8 cellular contexts compared by ENCODE assay signal in the genomic region with DNA sequence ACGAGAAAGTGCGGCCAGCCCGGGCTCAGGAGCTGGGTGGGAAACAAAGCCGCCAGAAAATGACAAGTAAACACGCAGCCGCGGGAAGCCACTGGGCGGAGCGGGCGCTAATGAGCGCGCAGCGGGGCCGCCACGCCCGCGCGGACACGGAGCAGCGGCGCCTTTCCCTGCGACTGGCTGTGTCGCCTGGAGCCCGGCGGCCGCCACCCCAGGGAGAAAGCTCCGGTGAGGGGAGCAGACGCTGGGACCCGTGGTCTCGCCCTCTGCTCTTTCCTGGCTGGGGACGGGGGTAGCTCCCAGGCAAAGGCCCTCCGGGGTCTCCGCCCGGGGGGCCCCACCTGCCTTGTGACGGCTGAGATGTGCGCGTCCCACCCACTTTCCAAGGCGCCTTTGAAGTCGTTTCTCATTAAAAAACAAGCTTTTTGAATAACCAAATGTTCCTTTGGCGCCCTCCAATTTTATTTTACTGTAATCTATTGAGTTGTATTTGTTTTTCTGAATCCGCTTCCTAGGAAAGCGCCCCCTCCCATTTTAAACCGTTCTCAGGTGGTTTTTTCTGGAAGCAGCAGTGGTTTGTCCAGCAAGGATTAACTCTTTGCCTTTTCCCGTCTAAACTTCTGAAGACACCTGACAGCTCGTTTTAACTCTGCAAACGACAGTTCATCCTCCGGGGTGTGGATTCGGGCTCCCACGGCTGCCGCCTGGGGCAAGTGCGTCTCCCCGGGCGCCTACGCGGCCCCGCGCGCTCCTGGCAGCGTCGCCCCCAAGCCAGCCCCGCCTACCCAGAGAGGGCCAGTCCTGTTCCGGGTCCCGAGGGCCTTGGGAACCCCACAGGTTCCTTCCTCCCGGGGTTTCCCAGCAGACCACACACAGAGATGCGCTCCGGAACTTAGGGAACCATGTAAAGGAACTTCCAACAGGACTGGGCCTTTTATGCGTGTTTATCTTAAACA. TPM values are rescaled to one million over a fixed set of nuclear protein-coding genes. Genes with fewer than 3 reads are reported as not detected.
A peak's percentile ranks its signal among the peaks of the same experiment; 100 is the strongest.
DNase-seq lines count a peak whose midpoint lies in the region; ATAC-seq and TF ChIP-seq lines count a peak whose summit lies in the region.

No MANE protein-coding gene starts in this region.

- no peaks in the 10 kb centered on the region for H4K20me1 ChIP-seq in mammary epithelial cell (ENCODE audit: insufficient read depth, low read length)

- TF ChIP-seq EP300 in tibial nerve (IDR thresholded peaks at IDR 0.05) = no peak

- no peak for TF ChIP-seq POLR2A in tibial nerve (IDR thresholded peaks at IDR 0.05)

- no peaks in the 10 kb centered on the region for H3K36me3 ChIP-seq in mammary epithelial cell (ENCODE audit: insufficient read depth, low read length)
- H3K36me3 ChIP-seq in tibial nerve = no peaks in the 10 kb centered on the region

- no peak overlapping the region for H3K9ac ChIP-seq in mammary epithelial cell (ENCODE audit: insufficient read depth, low read length)

- WGBS in mammary epithelial cell (ENCODE audit: low coverage, missing lambda C conversion rate) = 8% methylated on average over 34 of the region's 67 CpGs
- 2 to 3% methylated on average over 59 to 63 of the region's 67 CpGs for WGBS in tibial nerve, 2 donors

- dilution Hi-C loops in mammary epithelial cell (cut with HindIII; ENCODE audit: low sequenced_read_pairs) = no loop called here

- H3K4me1 ChIP-seq in mammary epithelial cell (ENCODE audit: insufficient read depth, low read length) (no peaks in the 10 kb centered on the region), mononuclear cell (ENCODE audit: insufficient read depth, low read length) (peaks cover 31% of the 10 kb centered on the region), tibial nerve (peaks cover 0 to 13% (median 10%) of the 10 kb centered on the region in 4 donors)

- peak; percentile 60 for ATAC-seq in GM18868 (IDR thresholded peaks at IDR 0.05; ENCODE audit: unreplicated experiment)
- no peak for ATAC-seq in GM21529 (IDR thresholded peaks at IDR 0.05; ENCODE audit: unreplicated experiment)
- no peak for ATAC-seq in HG03097 (IDR thresholded peaks at IDR 0.05; ENCODE audit: low FRiP score, unreplicated experiment)

- CTCF ChIA-PET in mammary epithelial cell (lab: Charles Lee; ENCODE audit: low non-redundant PET) = no interaction called here

- peak; percentile 18 for DNase-seq in NCI-H146 treated with DMSO at 0.1 percent for 48 hours (lab: John Stamatoyannopoulos, UW; ENCODE audit: unreplicated experiment)
- DNase-seq in mammary epithelial cell = no peak
- no peak for DNase-seq in tibial nerve (ENCODE audit: low spot score in 2 of 2)
- no peak for DNase-seq in NCI-H2171 treated with DMSO at 0.1 percent for 48 hours (lab: John Stamatoyannopoulos, UW)

- intact Hi-C loops in mammary epithelial cell (cut with micrococcal nuclease) = no loop called here

- no TSS peak for BruUV-seq in mammary epithelial cell (replicated peaks; lab: Mats Ljungman, UMichigan)

- no peak overlapping the region for H2AFZ ChIP-seq in mammary epithelial cell (ENCODE audit: low read depth, low read length)

- H3K27ac ChIP-seq in mammary epithelial cell (ENCODE audit: insufficient read depth, low read depth, low read length) = no peak overlapping the region
- H3K27ac ChIP-seq in tibial nerve = peak overlapping the region in 1 of 4 donors; percentile 72

- H3K4me3 ChIP-seq in mammary epithelial cell (replicated peaks in 1 of 3; ENCODE audit: insufficient read depth in 1 of 3, low read depth in 2 of 3, low read length in 3 of 3) (no peak overlapping the region), mononuclear cell (ENCODE audit: low read length) (peak overlapping the region; percentile 45), tibial nerve (peak overlapping the region in 3 of 4 donors; percentile 15 to 51 (median 46))

- peak overlapping the region; percentile 36 for H3K4me2 ChIP-seq in mammary epithelial cell (ENCODE audit: insufficient read depth, low read depth, low read length)

- in situ Hi-C loops in mammary epithelial cell (cut with MboI; ENCODE audit: low sequenced_read_pairs in 2 of 2) = no loop called here

- no peak for TF ChIP-seq CTCF in mammary epithelial cell (conservative IDR thresholded peaks at IDR 0.05 in 1 of 2, IDR thresholded peaks at IDR 0.05 in 1 of 2; ENCODE audit: extremely low read depth in 1 of 2, insufficient read depth in 1 of 2, low read depth in 1 of 2, low read length in 2 of 2)
- TF ChIP-seq CTCF in tibial nerve (IDR thresholded peaks at IDR 0.05) = no peak

- no peaks in the 10 kb centered on the region for H3K79me2 ChIP-seq in mammary epithelial cell (ENCODE audit: insufficient read depth, low read length)

- H3K9me3 ChIP-seq in mammary epithelial cell (replicated peaks; ENCODE audit: insufficient read depth, low read length) (no peaks in the 10 kb centered on the region), mononuclear cell (ENCODE audit: low read depth, low read length) (no peaks in the 10 kb centered on the region), tibial nerve (no peaks in the 10 kb centered on the region)

- H3K27me3 ChIP-seq in mammary epithelial cell (ENCODE audit: insufficient read depth, low read length) (peaks cover 11% of the 10 kb centered on the region), mononuclear cell (ENCODE audit: insufficient read depth, low read length) (peaks cover 29% of the 10 kb centered on the region), tibial nerve (peaks cover 0 to 53% of the 10 kb centered on the region in 2 donors)

RNA-seq across cellular contexts. Expression of gene PRR18, which starts 54.6 kb away (rescaled TPM):
- total RNA-seq in mammary epithelial cell (under 1 TPM; 0.09 to 0.50 TPM), mononuclear cell (not detected), tibial nerve (under 1 TPM in 3 of 4 donors, not detected in 1; 0.21 to 0.60 (median 0.44) TPM)
- polyA plus RNA-seq in mammary epithelial cell = 0.01 TPM
- polyA minus RNA-seq in mammary epithelial cell = not detected

Comparison
In these comparisons a context has a peak if more than half of its experiments do, and no peak if none do; other contexts are left out.
1. H3K4me3 ChIP-seq: peak in mononuclear cell (single experiment) and tibial nerve (3 of 4); none in mammary epithelial cell (0 of 3).